Comparison of ENCODE assay signal across 10 cellular contexts in the genomic region with DNA sequence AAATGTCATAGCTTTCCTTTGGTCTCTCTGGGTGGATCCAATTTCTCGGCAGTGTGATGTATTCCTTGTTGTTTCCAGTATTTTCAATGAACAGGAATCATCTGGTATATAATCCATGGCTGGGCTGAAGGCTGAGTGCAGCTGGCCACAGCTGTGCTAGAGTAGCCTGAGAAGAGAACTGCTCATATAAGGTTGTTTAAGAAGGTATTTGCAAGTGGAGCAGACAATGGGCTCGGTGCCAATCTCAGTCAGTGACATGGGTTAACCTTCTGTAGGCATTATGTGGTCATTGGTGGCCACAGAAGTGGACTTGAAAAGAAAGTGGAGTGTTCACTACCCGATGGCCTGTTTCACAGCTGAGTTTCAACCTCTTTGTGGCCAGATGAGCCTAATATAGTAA.
DNase-seq lines count a peak whose midpoint lies in the region; ATAC-seq lines count a peak whose summit lies in the region.
"Had no signal": no experiment of that assay in that cellular context is flagged by ENCODE, and none has a peak within 500 bp of the region (broad histone marks: within the 10 kb centered on the region; RNA-seq: fewer than 3 reads in every experiment).

No MANE protein-coding gene starts in this region.

- H3K18ac ChIP-seq in mesendoderm (ENCODE audit: low read length): no peak overlapping the region

- H3K9ac ChIP-seq in duodenal mucosa (ENCODE audit: low read depth in 1 of 2, low read length in 2 of 2) (no peak overlapping the region), mesendoderm (ENCODE audit: low read length) (no peak overlapping the region), stomach smooth muscle (ENCODE audit: low read length in 2 of 2) (no peak overlapping the region)

- peak overlapping the region; percentile 28 for H2BK120ac ChIP-seq in mesendoderm (ENCODE audit: low read depth, low read length)

- H2BK5ac ChIP-seq in mesendoderm (ENCODE audit: low read length): no peak overlapping the region

- no peak overlapping the region for H3K56ac ChIP-seq in mesendoderm (ENCODE audit: low read length)

- WGBS in mesendoderm (ENCODE audit: extremely low coverage, insufficient coverage, low lambda C conversion rate): no CpG with 5 or more reads among the region's 3 CpGs

- H2AK5ac ChIP-seq in mesendoderm (ENCODE audit: low read length): no peak overlapping the region

- no peaks in the 10 kb centered on the region for H3K79me2 ChIP-seq in mesendoderm (ENCODE audit: control insufficient read depth, insufficient read depth, low read length)

- no peak overlapping the region for H3K23ac ChIP-seq in mesendoderm (ENCODE audit: low read length)

- no peaks in the 10 kb centered on the region for H3K9me3 ChIP-seq in duodenal mucosa (ENCODE audit: control insufficient read depth in 1 of 2, low read length in 2 of 2)
- H3K9me3 ChIP-seq in stomach smooth muscle (ENCODE audit: control insufficient read depth in 2 of 2, low read length in 2 of 2): no peaks in the 10 kb centered on the region

- no peak overlapping the region for H2BK15ac ChIP-seq in mesendoderm (replicated peaks; ENCODE audit: low read depth)

- peak overlapping the region; percentile 55 for H3K27ac ChIP-seq in duodenal mucosa (ENCODE audit: low read depth, low read length)
- no peak overlapping the region for H3K27ac ChIP-seq in mesendoderm (ENCODE audit: low read depth, low read length)
- H3K27ac ChIP-seq in stomach smooth muscle (ENCODE audit: low read length): peak overlapping the region; percentile 42

- no peak for ATAC-seq in GM21529 (IDR thresholded peaks at IDR 0.05; ENCODE audit: unreplicated experiment)

- no peaks in the 10 kb centered on the region for H3K79me1 ChIP-seq in mesendoderm (ENCODE audit: low read length)

- peak overlapping the region; percentile 36 for H3K4ac ChIP-seq in mesendoderm (ENCODE audit: low read depth, low read length)

- H3K4me1 ChIP-seq in duodenal mucosa (ENCODE audit: control insufficient read depth in 1 of 2, insufficient read depth in 2 of 2, low read length in 2 of 2) (peaks cover 0 to 3% of the 10 kb centered on the region in 2 donors), mesendoderm (ENCODE audit: control insufficient read depth, low read depth, low read length) (no peaks in the 10 kb centered on the region), stomach smooth muscle (ENCODE audit: control insufficient read depth, insufficient read depth, low read length) (peaks cover 11% of the 10 kb centered on the region)

- peak; percentile 79 for DNase-seq in LHCN-M2 (ENCODE audit: low read depth)
- DNase-seq in mesendoderm: no peak
- no peak for DNase-seq in NCI-H446 (lab: John Stamatoyannopoulos, UW)
- no peak for DNase-seq in DMS79 (lab: John Stamatoyannopoulos, UW)
- DNase-seq in germinal center (ENCODE audit: low spot score): no peak
- DNase-seq: amniotic stem cell; stimulated activated CD4-positive, alpha-beta T cell treated with anti-CD3 and anti-CD28 coated beads, Interleukin-4, amount 100 ng/mL, for 24 hours had no signal

- H3K27me3 ChIP-seq in duodenal mucosa (ENCODE audit: control insufficient read depth in 1 of 2, insufficient read depth in 2 of 2, low read length in 2 of 2) (no peaks in the 10 kb centered on the region), mesendoderm (ENCODE audit: insufficient read depth, low read length, poor library complexity) (no peaks in the 10 kb centered on the region), stomach smooth muscle (ENCODE audit: control insufficient read depth in 1 of 2, insufficient read depth in 2 of 2, low read length in 2 of 2) (no peaks in the 10 kb centered on the region)

- H3K36me3 ChIP-seq in duodenal mucosa (ENCODE audit: control insufficient read depth in 1 of 2, insufficient read depth in 2 of 2, low read length in 2 of 2) (no peaks in the 10 kb centered on the region), mesendoderm (ENCODE audit: control insufficient read depth, insufficient read depth, low read length) (no peaks in the 10 kb centered on the region), stomach smooth muscle (ENCODE audit: control insufficient read depth in 2 of 2, insufficient read depth in 2 of 2, low read length in 2 of 2) (no peaks in the 10 kb centered on the region)

- no peak overlapping the region for H4K8ac ChIP-seq in mesendoderm (ENCODE audit: low read depth, low read length)

- H3K4me3 ChIP-seq in duodenal mucosa (ENCODE audit: low read depth in 1 of 2, low read length in 2 of 2) (no peak overlapping the region), mesendoderm (ENCODE audit: low read length) (no peak overlapping the region), stomach smooth muscle (ENCODE audit: low read length in 2 of 2) (no peak overlapping the region)

- no peak overlapping the region for H3K4me2 ChIP-seq in mesendoderm (ENCODE audit: low read length)

- H4K5ac ChIP-seq in mesendoderm (ENCODE audit: low read length): no peak overlapping the region
